In the genomic region with DNA sequence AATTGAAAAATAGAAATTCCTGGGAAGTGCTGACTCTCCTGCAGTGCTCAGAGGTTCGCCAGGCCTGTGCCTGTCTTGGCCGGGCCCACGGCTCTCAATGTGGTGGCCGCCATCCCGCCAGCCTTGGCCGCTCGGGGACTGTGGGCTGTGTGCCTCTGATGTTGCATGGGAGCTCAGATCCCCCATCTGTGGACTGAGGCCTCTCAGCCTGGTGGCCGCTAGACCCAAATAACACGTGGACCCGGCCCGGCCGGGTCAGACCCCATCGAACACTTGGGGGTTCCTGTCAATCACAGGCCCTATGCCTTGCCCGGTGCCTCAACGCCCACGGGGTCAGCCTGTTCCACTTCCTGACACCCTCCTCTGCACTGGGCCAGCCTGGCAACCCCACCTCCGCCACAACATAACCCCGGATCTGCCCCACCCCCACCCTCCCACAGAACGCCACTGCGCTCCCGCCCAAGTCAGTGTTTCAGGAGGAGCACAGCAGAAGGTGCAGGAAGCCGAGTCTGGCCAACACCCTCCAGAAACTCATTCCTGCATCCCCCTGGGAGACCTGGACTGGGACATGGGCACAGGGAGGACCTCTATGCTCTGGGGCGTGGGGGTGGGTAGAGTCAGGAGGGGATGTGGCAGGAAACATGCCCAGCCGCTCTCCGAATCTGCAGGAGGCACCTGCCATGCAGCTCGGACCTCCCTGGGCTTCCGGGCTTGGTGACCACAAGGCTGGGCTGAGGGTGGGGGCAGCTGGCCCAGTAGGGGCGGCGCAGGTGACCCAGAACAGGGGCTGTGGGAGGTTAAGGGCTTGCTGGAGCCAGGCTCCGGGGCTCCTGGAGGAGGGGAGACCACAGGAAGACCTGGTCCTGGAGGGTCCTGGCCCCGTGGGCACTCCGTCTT, we compare ENCODE assay signal across 26 cellular contexts.
"Had no signal": no experiment of that assay in that cellular context is flagged by ENCODE, and none has a peak within 500 bp of the region (broad histone marks: within the 10 kb centered on the region; RNA-seq: fewer than 3 reads in every experiment).

No MANE protein-coding gene starts in this region.

- ATAC-seq: activated CD8-positive, alpha-beta memory T cell treated with anti-CD3 and anti-CD28 coated beads, Interleukin-2, amount 10 ng/mL, durations not matched to agents 7 days and 5 days; foreskin keratinocyte; left lung; stimulated activated naive CD8-positive, alpha-beta T cell treated with anti-CD3 and anti-CD28 coated beads, Interleukin-15, Interleukin-2, amounts not matched to agents 100 U/mL and 50 U/mL, for 24 hours; upper lobe of right lung had no signal

- H3K36me3 ChIP-seq: cardiac muscle cell, left lung, thyroid gland, upper lobe of right lung had no signal

- H3K36me3 Mint-ChIP-seq: activated CD8-positive, alpha-beta memory T cell treated with anti-CD3 and anti-CD28 coated beads, Interleukin-2, amount 10 ng/mL, durations not matched to agents 7 days and 5 days; mesothelial cell of epicardium had no signal

- H3K27me3 Mint-ChIP-seq: activated CD8-positive, alpha-beta memory T cell treated with anti-CD3 and anti-CD28 coated beads, Interleukin-2, amount 10 ng/mL, durations not matched to agents 7 days and 5 days had no signal

- H3K9me3 ChIP-seq: body of pancreas, thyroid gland, upper lobe of right lung had no signal

- H3K9me3 Mint-ChIP-seq: activated T-helper 1 cell treated with anti-CD3 and anti-CD28 coated beads, Interleukin-12 subunit alpha, Interleukin-12 subunit beta, Interleukin-2, Interleukin-4 antibody, amounts not matched to agents 30 ng/mL and 10 ng/mL and 1 ng/mL, durations not matched to agents 14 hours and 24 hours and 36 hours had no signal

- H3K27me3 ChIP-seq: thyroid gland, upper lobe of right lung had no signal

- H3K27ac ChIP-seq: body of pancreas, cardiac muscle cell, foreskin keratinocyte, left lung, thyroid gland, upper lobe of right lung had no signal

- H3K27ac Mint-ChIP-seq: activated CD4-positive, alpha-beta memory T cell treated with anti-CD3 and anti-CD28 coated beads, Interleukin-2, amount 10 ng/mL, durations not matched to agents 7 days and 5 days; activated CD8-positive, alpha-beta memory T cell treated with anti-CD3 and anti-CD28 coated beads, Interleukin-2, amount 10 ng/mL, durations not matched to agents 7 days and 5 days; activated T-helper 1 cell treated with anti-CD3 and anti-CD28 coated beads, Interleukin-12 subunit alpha, Interleukin-12 subunit beta, Interleukin-2, Interleukin-4 antibody, amounts not matched to agents 30 ng/mL and 10 ng/mL and 1 ng/mL, durations not matched to agents 14 hours and 24 hours and 36 hours; mesothelial cell of epicardium; T-helper 1 cell treated with Interleukin-12 subunit alpha and Interleukin-12 subunit beta and Interleukin-4 antibody, amounts not matched to agents 30 μg/mL and 1 μg/mL, for 36 hours had no signal

- DNase-seq: activated CD4-positive, alpha-beta memory T cell treated with anti-CD3 and anti-CD28 coated beads, Interleukin-2, amount 10 ng/mL, durations not matched to agents 7 days and 5 days; activated CD4-positive, alpha-beta T cell treated with anti-CD3 and anti-CD28 coated beads for 48 hours; activated CD4-positive, CD25-positive, alpha-beta regulatory T cell; activated CD8-positive, alpha-beta memory T cell treated with anti-CD3 and anti-CD28 coated beads, Interleukin-2, amount 10 ng/mL, durations not matched to agents 7 days and 5 days; activated gamma-delta T cell; activated naive CD4-positive, alpha-beta T cell treated with anti-CD3 and anti-CD28 coated beads, Interleukin-2, amount 50 U/mL, for 16 hours; activated T-cell treated with anti-CD3 and anti-CD28 coated beads for 4 hours; anterior cingulate cortex; dermis blood vessel endothelial cell; effector CD8-positive, alpha-beta T cell; erythroblast; foreskin keratinocyte; mammary epithelial cell; nephron progenitor cell; retina; stimulated activated CD4-positive, alpha-beta T cell treated with anti-CD3 and anti-CD28 coated beads, Interleukin-12 subunit alpha, Interleukin-12 subunit beta, amount 100 ng/mL, for 4 hours; stimulated activated CD4-positive, alpha-beta T cell treated with anti-CD3 and anti-CD28 coated beads, Interleukin-4, amount 100 ng/mL, for 4 hours; stimulated activated naive CD8-positive, alpha-beta T cell treated with anti-CD3 and anti-CD28 coated beads, Interleukin-15, Interleukin-2, amounts not matched to agents 100 U/mL and 50 U/mL, for 24 hours; upper lobe of right lung had no signal

- H3K4me3 ChIP-seq: body of pancreas, cardiac muscle cell, left lung, thyroid gland, upper lobe of right lung had no signal

- H3K4me3 Mint-ChIP-seq: activated CD4-positive, alpha-beta memory T cell treated with anti-CD3 and anti-CD28 coated beads, Interleukin-2, amount 10 ng/mL, durations not matched to agents 7 days and 5 days; activated CD8-positive, alpha-beta memory T cell treated with anti-CD3 and anti-CD28 coated beads, Interleukin-2, amount 10 ng/mL, durations not matched to agents 7 days and 5 days; activated T-helper 1 cell treated with anti-CD3 and anti-CD28 coated beads, Interleukin-12 subunit alpha, Interleukin-12 subunit beta, Interleukin-2, Interleukin-4 antibody, amounts not matched to agents 30 ng/mL and 10 ng/mL and 1 ng/mL, durations not matched to agents 14 hours and 24 hours and 36 hours; mesothelial cell of epicardium; nephron progenitor cell; T-helper 1 cell treated with Interleukin-12 subunit alpha and Interleukin-12 subunit beta and Interleukin-4 antibody, amounts not matched to agents 30 μg/mL and 1 μg/mL, for 36 hours had no signal

- H3K4me1 ChIP-seq: foreskin keratinocyte, upper lobe of right lung had no signal
